ENCODE assay signal across 23 cellular contexts in the genomic region with DNA sequence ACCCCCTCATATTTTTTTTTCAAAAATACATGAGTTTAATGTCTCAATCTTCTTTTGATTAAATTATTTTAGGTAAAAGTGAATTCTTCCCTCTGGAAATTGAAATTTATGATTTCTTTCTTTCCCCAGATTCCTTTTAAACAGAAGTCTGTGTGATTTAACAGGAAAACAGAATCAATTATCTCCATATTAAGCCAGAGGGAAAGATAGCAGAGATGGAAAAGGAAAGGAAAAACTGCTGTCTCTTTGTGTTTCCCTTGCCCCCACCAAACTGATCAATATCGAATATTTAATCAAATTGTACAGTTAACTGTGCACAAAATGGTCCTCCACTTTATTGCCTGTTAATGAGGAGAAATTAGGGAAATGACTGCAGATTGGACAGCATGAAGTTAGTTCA.
"Had no signal": no experiment of that assay in that cellular context is flagged by ENCODE, and none has a peak within 500 bp of the region (broad histone marks: within the 10 kb centered on the region; RNA-seq: fewer than 3 reads in every experiment).

No MANE protein-coding gene starts in this region.

- ATAC-seq: natural killer cell; psoas muscle; right cardiac atrium; right lobe of liver; stimulated activated naive CD8-positive, alpha-beta T cell treated with anti-CD3 and anti-CD28 coated beads, Interleukin-15, amount 100 ng/mL, for 72 hours; stimulated activated naive CD8-positive, alpha-beta T cell treated with anti-CD3 and anti-CD28 coated beads, Interleukin-15, Interleukin-2, amounts not matched to agents 100 U/mL and 50 U/mL, for 24 hours; upper lobe of right lung had no signal

- DNase-seq: natural killer cell; occipital lobe; ovary; posterior cingulate gyrus; psoas muscle; right cardiac atrium; right lobe of liver; sigmoid colon; small intestine; spleen; stimulated activated CD4-positive, alpha-beta T cell treated with anti-CD3 and anti-CD28 coated beads, Interleukin-12 subunit alpha, Interleukin-12 subunit beta, amount 100 ng/mL, for 4 hours; stimulated activated CD4-positive, alpha-beta T cell treated with anti-CD3 and anti-CD28 coated beads, Interleukin-1b, Interleukin-23, amount 100 ng/mL, for 48 hours; stimulated activated CD4-positive, alpha-beta T cell treated with anti-CD3 and anti-CD28 coated beads, Interleukin-4, amount 100 ng/mL, for 1 hour; stimulated activated CD4-positive, alpha-beta T cell treated with anti-CD3 and anti-CD28 coated beads, Interleukin-4, amount 100 ng/mL, for 4 hours; stimulated activated CD8-positive, alpha-beta memory T cell treated with anti-CD3 and anti-CD28 coated beads, Interleukin-4, amount 100 ng/mL, for 48 hours; stimulated activated naive CD8-positive, alpha-beta T cell treated with anti-CD3 and anti-CD28 coated beads, Interleukin-15, amount 100 ng/mL, for 72 hours; stimulated activated naive CD8-positive, alpha-beta T cell treated with anti-CD3 and anti-CD28 coated beads, Interleukin-15, Interleukin-2, amounts not matched to agents 100 U/mL and 50 U/mL, for 24 hours; substantia nigra; testis; tibial artery; transverse colon; upper lobe of right lung; uterus had no signal
